ENCODE assay signal across 19 cellular contexts in genomic region chr2:219724628-219725027, GRCh38.
A peak's percentile ranks its signal among the peaks of the same experiment; 100 is the strongest.
DNase-seq lines count a peak whose midpoint lies in the region; ATAC-seq and TF ChIP-seq lines count a peak whose summit lies in the region.
"Had no signal": no experiment of that assay in that cellular context is flagged by ENCODE, and none has a peak within 500 bp of the region (broad histone marks: within the 10 kb centered on the region; RNA-seq: fewer than 3 reads in every experiment).

No MANE protein-coding gene starts in this region.

- H3K4me2 ChIP-seq in mammary epithelial cell (ENCODE audit: insufficient read depth, low read depth, low read length) (no peak overlapping the region), hepatocyte (no peak overlapping the region)

- no peaks in the 10 kb centered on the region for H3K36me3 Mint-ChIP-seq in activated CD4-positive, alpha-beta memory T cell treated with anti-CD3 and anti-CD28 coated beads for 36 hours

- 89% methylated on average over 1 of the region's 1 CpG for WGBS in mammary epithelial cell (ENCODE audit: low coverage, missing lambda C conversion rate)
- WGBS in hepatocyte (ENCODE audit: low lambda C conversion rate, missing lambda C conversion rate) = 35% methylated on average over 1 of the region's 1 CpG

- BruUV-seq in mammary epithelial cell (replicated peaks; lab: Mats Ljungman, UMichigan) = no TSS peak

- H4K20me1 ChIP-seq in mammary epithelial cell (ENCODE audit: insufficient read depth, low read length) = no peaks in the 10 kb centered on the region
- no peaks in the 10 kb centered on the region for H4K20me1 ChIP-seq in hepatocyte (ENCODE audit: insufficient read depth, poor library complexity, severe bottlenecking)

- H3K9me3 ChIP-seq in mammary epithelial cell (replicated peaks; ENCODE audit: insufficient read depth, low read length) = no peaks in the 10 kb centered on the region
- H3K9me3 ChIP-seq in hepatocyte (ENCODE audit: low read depth) = no peaks in the 10 kb centered on the region
- H3K9me3 ChIP-seq: esophagus squamous epithelium, heart right ventricle, testis had no signal

- peaks cover 15% of the 10 kb centered on the region for H3K4me1 ChIP-seq in mammary epithelial cell (ENCODE audit: insufficient read depth, low read length)
- peaks cover 21% of the 10 kb centered on the region for H3K4me1 ChIP-seq in hepatocyte (ENCODE audit: insufficient read depth)
- H3K4me1 ChIP-seq: esophagus squamous epithelium had no signal

- H3K27me3 ChIP-seq in mammary epithelial cell (ENCODE audit: insufficient read depth, low read length) (no peaks in the 10 kb centered on the region), hepatocyte (no peaks in the 10 kb centered on the region)
- H3K27me3 ChIP-seq: heart right ventricle, testis had no signal

- no peaks in the 10 kb centered on the region for H3K9me3 Mint-ChIP-seq in activated CD4-positive, alpha-beta memory T cell treated with anti-CD3 and anti-CD28 coated beads for 36 hours
- H3K9me3 Mint-ChIP-seq: CD4-positive, alpha-beta T cell; nephron progenitor cell had no signal

- POLR2A ChIA-PET in activated CD4-positive, alpha-beta memory T cell treated with anti-CD3 and anti-CD28 coated beads for 36 hours (lab: Charles Lee) = no interaction called here

- CTCF ChIA-PET in mammary epithelial cell (lab: Charles Lee; ENCODE audit: low non-redundant PET) = no interaction called here
- CTCF ChIA-PET in activated CD4-positive, alpha-beta memory T cell treated with anti-CD3 and anti-CD28 coated beads for 36 hours (lab: Charles Lee) = no interaction called here

- ATAC-seq in Right ventricle myocardium inferior (peak; percentile 36), GM19395 (IDR thresholded peaks at IDR 0.05; ENCODE audit: unreplicated experiment) (no peak), HG02623 (IDR thresholded peaks at IDR 0.05; ENCODE audit: unreplicated experiment) (no peak)

- H3K27ac Mint-ChIP-seq in activated CD4-positive, alpha-beta memory T cell treated with anti-CD3 and anti-CD28 coated beads for 36 hours = no peak overlapping the region
- H3K27ac Mint-ChIP-seq: CD4-positive, alpha-beta T cell; nephron progenitor cell had no signal

- H3K9ac ChIP-seq in mammary epithelial cell (ENCODE audit: insufficient read depth, low read length) = no peak overlapping the region

- no peak overlapping the region for H3K4me3 ChIP-seq in mammary epithelial cell (replicated peaks in 1 of 3; ENCODE audit: insufficient read depth in 1 of 3, low read depth in 2 of 3, low read length in 3 of 3)
- no peak overlapping the region for H3K4me3 ChIP-seq in hepatocyte
- H3K4me3 ChIP-seq: esophagus squamous epithelium, heart right ventricle, testis had no signal

- H3K36me3 ChIP-seq in mammary epithelial cell (ENCODE audit: insufficient read depth, low read length) (no peaks in the 10 kb centered on the region), hepatocyte (replicated peaks; ENCODE audit: insufficient read depth, low read depth) (no peaks in the 10 kb centered on the region)
- H3K36me3 ChIP-seq: esophagus squamous epithelium, heart right ventricle had no signal

- intact Hi-C loops in Right ventricle myocardium inferior (cut with DNase I) = no loop called here
- intact Hi-C loops in cardiac septum (cut with DNase I) = no loop called here
- intact Hi-C loops in mammary epithelial cell (cut with micrococcal nuclease) = no loop called here
- intact Hi-C loops in activated CD4-positive, alpha-beta memory T cell treated with anti-CD3 and anti-CD28 coated beads for 36 hours (cut with micrococcal nuclease) = no loop called here

- no peaks in the 10 kb centered on the region for H3K4me1 Mint-ChIP-seq in activated CD4-positive, alpha-beta memory T cell treated with anti-CD3 and anti-CD28 coated beads for 36 hours (ENCODE audit: low read depth)

- H3K27ac ChIP-seq in mammary epithelial cell (ENCODE audit: insufficient read depth, low read depth, low read length) (no peak overlapping the region), hepatocyte (peak overlapping the region; percentile 47)
- H3K27ac ChIP-seq: esophagus squamous epithelium, testis had no signal

- peaks cover 9% of the 10 kb centered on the region for H3K27me3 Mint-ChIP-seq in activated CD4-positive, alpha-beta memory T cell treated with anti-CD3 and anti-CD28 coated beads for 36 hours

- TF ChIP-seq CTCF in mammary epithelial cell (conservative IDR thresholded peaks at IDR 0.05 in 1 of 2, IDR thresholded peaks at IDR 0.05 in 1 of 2; ENCODE audit: extremely low read depth in 1 of 2, insufficient read depth in 1 of 2, low read depth in 1 of 2, low read length in 2 of 2) (no peak), hepatocyte (IDR thresholded peaks at IDR 0.05; ENCODE audit: poor library complexity) (no peak)

- H3K79me2 ChIP-seq in mammary epithelial cell (ENCODE audit: insufficient read depth, low read length) (no peaks in the 10 kb centered on the region), hepatocyte (no peaks in the 10 kb centered on the region)

- DNase-seq in Right ventricle myocardium inferior (ENCODE audit: missing footprints) (no peak), cardiac septum (ENCODE audit: low spot score) (no peak), mammary epithelial cell (peak; percentile 17), hepatocyte (ENCODE audit: low spot score) (peak; percentile 42), NCI-H510A treated with DMSO at 0.1 percent for 48 hours (lab: John Stamatoyannopoulos, UW) (no peak)
- no peak for DNase-seq in activated CD4-positive, alpha-beta memory T cell treated with anti-CD3 and anti-CD28 coated beads for 36 hours
- DNase-seq: activated CD8-positive, alpha-beta memory T cell treated with anti-CD3 and anti-CD28 coated beads for 24 hours; CD4-positive, alpha-beta T cell; esophagus squamous epithelium; heart right ventricle; kidney glomerular epithelial cell; midbrain; NCI-H1092; NCI-H2081 treated with DMSO at 0.1 percent for 48 hours; nephron progenitor cell; T-helper 2 cell; testis had no signal

- in situ Hi-C loops in mammary epithelial cell (cut with MboI; ENCODE audit: low sequenced_read_pairs in 2 of 2) = loop anchor here in 1 of 2 donors (25.0 kb wide), 3 partner anchors 263 to 1838 kb away; partner anchors contain the start of gene EPHA4

- H3K9me2 ChIP-seq in hepatocyte (replicated peaks; ENCODE audit: insufficient read depth) = no peaks in the 10 kb centered on the region

- H3K4me3 Mint-ChIP-seq in activated CD4-positive, alpha-beta memory T cell treated with anti-CD3 and anti-CD28 coated beads for 36 hours = no peak overlapping the region
- H3K4me3 Mint-ChIP-seq: CD4-positive, alpha-beta T cell; nephron progenitor cell had no signal

- dilution Hi-C loops in mammary epithelial cell (cut with HindIII; ENCODE audit: low sequenced_read_pairs) = no loop called here

- H2AFZ ChIP-seq in mammary epithelial cell (ENCODE audit: low read depth, low read length) (no peak overlapping the region), hepatocyte (no peak overlapping the region)

Comparison
In these comparisons a context has a peak if more than half of its experiments do, and no peak if none do; other contexts are left out.
1. DNase-seq: peak in mammary epithelial cell (single experiment) and hepatocyte (single experiment); none in Right ventricle myocardium inferior (single experiment), cardiac septum (single experiment), NCI-H510A treated with DMSO at 0.1 percent for 48 hours (single experiment) and activated CD4-positive, alpha-beta memory T cell treated with anti-CD3 and anti-CD28 coated beads for 36 hours (single experiment).